ENCODE assay signal across 8 cellular contexts in the genomic region with DNA sequence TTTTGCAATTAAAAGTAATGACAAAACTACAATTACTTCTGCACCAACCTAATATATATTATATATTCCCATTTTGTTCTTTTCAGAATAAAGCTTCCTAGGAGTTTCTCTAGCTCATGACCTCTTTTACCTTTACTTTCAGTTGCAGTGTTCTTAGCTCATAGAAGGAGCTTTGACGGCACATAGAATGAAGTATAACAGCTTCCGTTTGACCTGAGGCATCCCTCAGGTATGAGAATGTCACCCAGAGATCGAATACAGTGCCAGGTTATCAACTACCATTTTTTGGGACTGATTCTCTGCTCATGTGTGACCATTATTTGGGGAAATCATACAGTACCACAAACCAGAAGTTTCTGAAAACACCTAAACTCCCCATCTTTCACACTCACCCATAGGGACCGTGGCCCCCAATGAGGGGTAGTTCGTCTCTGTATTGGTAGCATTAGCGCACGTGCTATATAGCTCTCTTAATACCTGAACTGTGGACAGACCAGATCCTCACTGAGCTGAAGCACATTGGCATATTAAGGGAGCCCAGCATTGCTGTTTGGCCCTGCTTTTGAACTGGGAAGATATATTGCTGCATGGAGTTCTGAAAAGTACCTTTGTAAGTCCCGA.
DNase-seq lines count a peak whose midpoint lies in the region; ATAC-seq and TF ChIP-seq lines count a peak whose summit lies in the region.

No MANE protein-coding gene starts in this region.

- H3K4me3 Mint-ChIP-seq in dendritic cell treated with granulocyte-macrophage colony-stimulating factor and Interleukin-4, amounts not matched to agents 40 ng/mL and 50 ng/mL, for 4 days: no peak overlapping the region
- no peak overlapping the region for H3K4me3 Mint-ChIP-seq in neural progenitor cell

- peak overlapping the region; percentile 66 for H3K27ac ChIP-seq in MM.1S (ENCODE audit: low read length)
- peak overlapping the region; percentile 30 for H3K27ac ChIP-seq in osteoblast (ENCODE audit: low read depth, low read length)
- H3K27ac ChIP-seq in neural progenitor cell: no peak overlapping the region

- H3K27ac Mint-ChIP-seq in dendritic cell treated with granulocyte-macrophage colony-stimulating factor and Interleukin-4, amounts not matched to agents 40 ng/mL and 50 ng/mL, for 4 days: peak overlapping the region; percentile 85
- H3K27ac Mint-ChIP-seq in neural progenitor cell: no peak overlapping the region

- peak overlapping the region; percentile 57 for H3K4me2 ChIP-seq in MM.1S (ENCODE audit: low read depth, low read length)
- no peak overlapping the region for H3K4me2 ChIP-seq in osteoblast (ENCODE audit: insufficient read depth, low read length)
- H3K4me2 ChIP-seq in neural progenitor cell: no peak overlapping the region

- no peak for TF ChIP-seq CTCF in MM.1S (IDR thresholded peaks at IDR 0.05; ENCODE audit: low read length)
- TF ChIP-seq CTCF in osteoblast (IDR thresholded peaks at IDR 0.05; ENCODE audit: extremely low read depth, low read depth, low read length): no peak
- no peak for TF ChIP-seq CTCF in neural progenitor cell (IDR thresholded peaks at IDR 0.05)

- peaks cover 66% of the 10 kb centered on the region for H3K4me1 ChIP-seq in MM.1S (ENCODE audit: low read length)
- H3K4me1 ChIP-seq in osteoblast (ENCODE audit: insufficient read depth, low read length): peaks cover 41% of the 10 kb centered on the region
- peaks cover 25% of the 10 kb centered on the region for H3K4me1 ChIP-seq in neural progenitor cell

- ATAC-seq in GM19455 (IDR thresholded peaks at IDR 0.05; ENCODE audit: unreplicated experiment): no peak

- no peaks in the 10 kb centered on the region for H3K9me3 Mint-ChIP-seq in dendritic cell treated with granulocyte-macrophage colony-stimulating factor and Interleukin-4, amounts not matched to agents 40 ng/mL and 50 ng/mL, for 4 days
- no peaks in the 10 kb centered on the region for H3K9me3 Mint-ChIP-seq in neural progenitor cell

- H3F3A ChIP-seq in MM.1S (ENCODE audit: insufficient read depth, low read length) (peaks cover 29% of the 10 kb centered on the region), neural progenitor cell (ENCODE audit: low read depth) (no peaks in the 10 kb centered on the region)

- no peaks in the 10 kb centered on the region for H3K27me3 Mint-ChIP-seq in dendritic cell treated with granulocyte-macrophage colony-stimulating factor and Interleukin-4, amounts not matched to agents 40 ng/mL and 50 ng/mL, for 4 days
- H3K27me3 Mint-ChIP-seq in neural progenitor cell (ENCODE audit: insufficient read depth, low read depth): no peaks in the 10 kb centered on the region

- H3K79me2 ChIP-seq in MM.1S (ENCODE audit: low read length): peaks cover 100% of the 10 kb centered on the region
- H3K79me2 ChIP-seq in osteoblast (ENCODE audit: insufficient read depth, low read length): peaks cover 97% of the 10 kb centered on the region
- H3K79me2 ChIP-seq in neural progenitor cell (ENCODE audit: low read depth): peaks cover 89% of the 10 kb centered on the region

- H2AFZ ChIP-seq in MM.1S (ENCODE audit: low read length): no peak overlapping the region
- no peak overlapping the region for H2AFZ ChIP-seq in osteoblast (ENCODE audit: low read length)
- H2AFZ ChIP-seq in neural progenitor cell (replicated peaks): no peak overlapping the region

- no peak for DNase-seq in MM.1S
- no peak for DNase-seq in osteoblast (ENCODE audit: insufficient read length, low spot score, missing footprints)
- DNase-seq in neural progenitor cell (ENCODE audit: low spot score): no peak
- DNase-seq in DMS114 treated with DMSO at 0.1 percent for 48 hours (lab: John Stamatoyannopoulos, UW; ENCODE audit: unreplicated experiment): no peak
- no peak for DNase-seq in GOT3 (lab: John Stamatoyannopoulos, UW)

- H3K4me3 ChIP-seq in GM08714 (ENCODE audit: low read length) (peak overlapping the region; percentile 64; the same call in 1 of the 2 replicates), MM.1S (ENCODE audit: low read length) (peak overlapping the region; percentile 9), osteoblast (ENCODE audit: insufficient read depth, low read length) (no peak overlapping the region), neural progenitor cell (no peak overlapping the region)

- no peaks in the 10 kb centered on the region for H3K9me2 ChIP-seq in MM.1S (replicated peaks; ENCODE audit: insufficient read depth, low read length)

- H3K36me3 Mint-ChIP-seq in dendritic cell treated with granulocyte-macrophage colony-stimulating factor and Interleukin-4, amounts not matched to agents 40 ng/mL and 50 ng/mL, for 4 days (ENCODE audit: low read depth): no peaks in the 10 kb centered on the region
- peaks cover 15% of the 10 kb centered on the region for H3K36me3 Mint-ChIP-seq in neural progenitor cell

- no peak overlapping the region; the same call in 1 of the 2 replicates for H3K9ac ChIP-seq in MM.1S (ENCODE audit: low read length)
- H3K9ac ChIP-seq in neural progenitor cell: no peak overlapping the region

- H3K27me3 ChIP-seq in MM.1S (replicated peaks; ENCODE audit: insufficient read depth, low read length) (no peaks in the 10 kb centered on the region), osteoblast (ENCODE audit: insufficient read depth, low read length) (no peaks in the 10 kb centered on the region), neural progenitor cell (no peaks in the 10 kb centered on the region)

- H3K4me1 Mint-ChIP-seq in dendritic cell treated with granulocyte-macrophage colony-stimulating factor and Interleukin-4, amounts not matched to agents 40 ng/mL and 50 ng/mL, for 4 days (ENCODE audit: low read depth): peaks cover 30% of the 10 kb centered on the region
- H3K4me1 Mint-ChIP-seq in neural progenitor cell: peaks cover 39% of the 10 kb centered on the region

- H3K36me3 ChIP-seq in MM.1S (replicated peaks; ENCODE audit: insufficient read depth, low read length): no peaks in the 10 kb centered on the region
- H3K36me3 ChIP-seq in osteoblast (ENCODE audit: insufficient read depth, low read length): no peaks in the 10 kb centered on the region
- no peaks in the 10 kb centered on the region for H3K36me3 ChIP-seq in neural progenitor cell

- H4K20me1 ChIP-seq in MM.1S (ENCODE audit: insufficient read depth, low read length): peaks cover 19% of the 10 kb centered on the region
- H4K20me1 ChIP-seq in osteoblast (ENCODE audit: insufficient read depth, low read length): peaks cover 20% of the 10 kb centered on the region
- peaks cover 85% of the 10 kb centered on the region for H4K20me1 ChIP-seq in neural progenitor cell (ENCODE audit: low read depth)

- H3K9me3 ChIP-seq in MM.1S (replicated peaks; ENCODE audit: insufficient read depth, low read length) (no peaks in the 10 kb centered on the region), osteoblast (ENCODE audit: low read depth, low read length) (no peaks in the 10 kb centered on the region), neural progenitor cell (ENCODE audit: low read depth) (no peaks in the 10 kb centered on the region)

- intact Hi-C loops in dendritic cell treated with granulocyte-macrophage colony-stimulating factor and Interleukin-4, amounts not matched to agents 40 ng/mL and 50 ng/mL, for 4 days (cut with micrococcal nuclease): no loop called here

Comparison
In these comparisons a context has a peak if more than half of its experiments do, and no peak if none do; other contexts are left out.
1. H3K4me3 ChIP-seq: peak in GM08714 (single experiment) and MM.1S (single experiment); none in osteoblast (single experiment) and neural progenitor cell (single experiment).